8 cellular contexts compared by ENCODE assay signal in the genomic region with DNA sequence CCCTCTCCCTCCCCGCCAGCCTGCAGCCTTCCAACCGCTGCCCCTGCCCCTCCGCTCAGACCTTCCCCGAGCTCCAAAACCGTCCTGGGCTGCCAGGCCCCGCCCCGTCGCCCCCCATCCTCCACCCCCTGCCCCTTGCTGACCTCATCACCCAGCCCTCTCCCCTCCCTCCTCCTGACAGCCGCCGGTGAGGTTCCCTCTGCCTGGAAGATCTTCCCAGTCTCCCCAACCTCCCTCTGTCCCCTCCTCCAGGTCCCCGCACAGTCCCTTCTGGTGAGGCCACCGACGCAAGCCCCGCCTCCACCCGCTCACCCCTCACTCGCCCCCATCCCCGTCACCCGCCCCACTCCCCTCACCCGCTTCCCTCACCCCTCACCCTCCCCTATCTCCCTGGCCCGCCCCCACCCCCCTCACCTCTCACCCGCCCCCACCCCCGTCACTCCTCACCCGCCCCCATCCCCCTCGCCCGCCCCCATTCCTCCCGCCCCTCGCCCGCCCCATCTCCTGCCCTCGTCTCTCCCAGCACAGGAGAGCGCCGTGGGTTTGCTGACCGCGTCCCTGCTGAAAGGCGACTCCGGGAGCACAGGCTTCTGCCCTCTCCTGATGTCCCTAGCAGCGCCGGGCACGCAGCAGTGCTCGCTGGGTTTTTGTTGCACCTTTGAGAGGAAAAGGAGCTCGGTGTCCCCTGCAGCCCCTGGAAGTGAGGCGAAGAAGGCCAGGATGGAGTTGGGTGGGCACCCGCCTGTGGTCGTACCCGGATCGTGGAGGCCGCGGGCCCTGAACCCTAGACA. TPM values are rescaled to one million over a fixed set of nuclear protein-coding genes. Genes with fewer than 3 reads are reported as not detected.
A peak's percentile ranks its signal among the peaks of the same experiment; 100 is the strongest.
DNase-seq lines count a peak whose midpoint lies in the region; ATAC-seq and TF ChIP-seq lines count a peak whose summit lies in the region.

No MANE protein-coding gene starts in this region.

- H4K20me1 ChIP-seq in neural progenitor cell (ENCODE audit: low read depth) = no peaks in the 10 kb centered on the region

- intact Hi-C loops in Calu3 (cut with micrococcal nuclease; ENCODE audit: unreplicated experiment) = loop anchor here (5.0 kb wide), 1 partner anchor 284 kb away; no protein-coding TSS in a partner anchor

- peaks cover 17% of the 10 kb centered on the region for H3K27me3 ChIP-seq in neural progenitor cell

- no peaks in the 10 kb centered on the region for H3K9me3 Mint-ChIP-seq in Calu3 (ENCODE audit: low read depth, unreplicated experiment)
- no peaks in the 10 kb centered on the region for H3K9me3 Mint-ChIP-seq in T-helper 1 cell treated with Interleukin-12 subunit alpha and Interleukin-12 subunit beta and Interleukin-4 antibody, amounts not matched to agents 30 μg/mL and 1 μg/mL, for 36 hours
- no peaks in the 10 kb centered on the region for H3K9me3 Mint-ChIP-seq in neural progenitor cell

- DNase-seq in Calu3 = no peak
- DNase-seq in epithelial cell of proximal tubule (ENCODE audit: low read depth) = no peak
- peak; percentile 94 for DNase-seq in neural progenitor cell (ENCODE audit: low spot score)
- no peak for DNase-seq in KBM-7

- no peaks in the 10 kb centered on the region for H3K36me3 ChIP-seq in neural progenitor cell

- H3K4me1 ChIP-seq in neural progenitor cell = peaks cover 9% of the 10 kb centered on the region

- peaks cover 19% of the 10 kb centered on the region for H3K36me3 Mint-ChIP-seq in Calu3 (ENCODE audit: insufficient read depth, unreplicated experiment)
- no peaks in the 10 kb centered on the region for H3K36me3 Mint-ChIP-seq in T-helper 1 cell treated with Interleukin-12 subunit alpha and Interleukin-12 subunit beta and Interleukin-4 antibody, amounts not matched to agents 30 μg/mL and 1 μg/mL, for 36 hours (ENCODE audit: low read depth)
- H3K36me3 Mint-ChIP-seq in neural progenitor cell = no peaks in the 10 kb centered on the region

- H3K4me3 ChIP-seq in epithelial cell of proximal tubule (ENCODE audit: low read depth, low read length) (peak overlapping the region; percentile 68), neural progenitor cell (peak overlapping the region; percentile 65)

- H3K79me2 ChIP-seq in neural progenitor cell (ENCODE audit: low read depth) = no peaks in the 10 kb centered on the region

- H3K27ac Mint-ChIP-seq in Calu3 (ENCODE audit: unreplicated experiment) (peak overlapping the region; percentile 77), neural progenitor cell (peak overlapping the region; percentile 60)
- H3K27ac Mint-ChIP-seq in T-helper 1 cell treated with Interleukin-12 subunit alpha and Interleukin-12 subunit beta and Interleukin-4 antibody, amounts not matched to agents 30 μg/mL and 1 μg/mL, for 36 hours = no peak overlapping the region

- H3K9me3 ChIP-seq in neural progenitor cell (ENCODE audit: low read depth) = no peaks in the 10 kb centered on the region

- peaks cover 5% of the 10 kb centered on the region for H3F3A ChIP-seq in neural progenitor cell (ENCODE audit: low read depth)

- H3K4me2 ChIP-seq in neural progenitor cell = peak overlapping the region; percentile 91

- TF ChIP-seq CTCF in Calu3 (IDR thresholded peaks at IDR 0.05; ENCODE audit: unreplicated experiment) (no peak), epithelial cell of proximal tubule (conservative IDR thresholded peaks at IDR 0.05; ENCODE audit: low read depth, low read length) (no peak), neural progenitor cell (IDR thresholded peaks at IDR 0.05) (no peak)

- H2AFZ ChIP-seq in neural progenitor cell (replicated peaks) = peak overlapping the region; percentile 88

- BruUV-seq in Calu3 (replicated peaks; lab: Mats Ljungman, UMichigan) = no TSS peak

- H3K27me3 Mint-ChIP-seq in Calu3 (ENCODE audit: unreplicated experiment) = no peaks in the 10 kb centered on the region
- peaks cover 38% of the 10 kb centered on the region for H3K27me3 Mint-ChIP-seq in T-helper 1 cell treated with Interleukin-12 subunit alpha and Interleukin-12 subunit beta and Interleukin-4 antibody, amounts not matched to agents 30 μg/mL and 1 μg/mL, for 36 hours (ENCODE audit: low read depth)
- peaks cover 29% of the 10 kb centered on the region for H3K27me3 Mint-ChIP-seq in neural progenitor cell (ENCODE audit: insufficient read depth, low read depth)

- H3K9ac ChIP-seq in neural progenitor cell = no peak overlapping the region

- in situ Hi-C loops in KBM-7 (cut with MboI; ENCODE audit: low pct_unique_long_range_greater_than_20kb, low sequenced_read_pairs) = no loop called here

- ATAC-seq in HG02610 (IDR thresholded peaks at IDR 0.05; ENCODE audit: unreplicated experiment) (peak; percentile 17), GM21360 (IDR thresholded peaks at IDR 0.05; ENCODE audit: unreplicated experiment) (no peak), HG03520 (IDR thresholded peaks at IDR 0.05; ENCODE audit: unreplicated experiment) (no peak)

- H3K4me1 Mint-ChIP-seq in Calu3 (ENCODE audit: low read depth, unreplicated experiment) = peaks cover 23% of the 10 kb centered on the region
- H3K4me1 Mint-ChIP-seq in T-helper 1 cell treated with Interleukin-12 subunit alpha and Interleukin-12 subunit beta and Interleukin-4 antibody, amounts not matched to agents 30 μg/mL and 1 μg/mL, for 36 hours (ENCODE audit: low read depth) = peaks cover 8% of the 10 kb centered on the region
- peaks cover 18% of the 10 kb centered on the region for H3K4me1 Mint-ChIP-seq in neural progenitor cell

- CTCF ChIA-PET in Calu3 (lab: Charles Lee) = interaction anchor here (0.6 kb wide), 1 partner anchor 22 kb away, joined by 3 read pairs; no protein-coding TSS in a partner anchor

- peak overlapping the region; percentile 60 for H3K27ac ChIP-seq in neural progenitor cell

- peak overlapping the region; percentile 82 for H3K4me3 Mint-ChIP-seq in Calu3 (ENCODE audit: low read depth, unreplicated experiment)
- H3K4me3 Mint-ChIP-seq in T-helper 1 cell treated with Interleukin-12 subunit alpha and Interleukin-12 subunit beta and Interleukin-4 antibody, amounts not matched to agents 30 μg/mL and 1 μg/mL, for 36 hours = peak overlapping the region; percentile 80
- H3K4me3 Mint-ChIP-seq in neural progenitor cell = peak overlapping the region; percentile 89

RNA-seq across cellular contexts. Expression of a gene that starts 16.4 kb away (rescaled TPM):
- not detected in 2 replicates for total RNA-seq in Calu3 (2022)
- total RNA-seq in epithelial cell of proximal tubule = 2.0 TPM in 1 of 2 replicates, not detected in the other
- total RNA-seq in neural progenitor cell (ENCODE audit: low replicate concordance) = 0.50 TPM in 1 of 2 replicates, not detected in the other

RNA-seq across cellular contexts. Expression of a gene that starts 27.7 kb away (rescaled TPM):
- 56.8 and 83.2 TPM in 2 replicates for total RNA-seq in Calu3 (2022)
- total RNA-seq in epithelial cell of proximal tubule = 33.2 and 40.2 TPM in 2 replicates
- 15.0 and 36.7 TPM in 2 replicates for total RNA-seq in neural progenitor cell (ENCODE audit: low replicate concordance)

RNA-seq across cellular contexts. Expression of a gene that starts 41.4 kb away (rescaled TPM):
- total RNA-seq in Calu3 (2022) (33.5 and 35.0 TPM in 2 replicates), epithelial cell of proximal tubule (9.5 and 11.4 TPM in 2 replicates), neural progenitor cell (ENCODE audit: low replicate concordance) (62.8 and 75.1 TPM in 2 replicates)
